11 cellular contexts compared by ENCODE assay signal in the genomic region with DNA sequence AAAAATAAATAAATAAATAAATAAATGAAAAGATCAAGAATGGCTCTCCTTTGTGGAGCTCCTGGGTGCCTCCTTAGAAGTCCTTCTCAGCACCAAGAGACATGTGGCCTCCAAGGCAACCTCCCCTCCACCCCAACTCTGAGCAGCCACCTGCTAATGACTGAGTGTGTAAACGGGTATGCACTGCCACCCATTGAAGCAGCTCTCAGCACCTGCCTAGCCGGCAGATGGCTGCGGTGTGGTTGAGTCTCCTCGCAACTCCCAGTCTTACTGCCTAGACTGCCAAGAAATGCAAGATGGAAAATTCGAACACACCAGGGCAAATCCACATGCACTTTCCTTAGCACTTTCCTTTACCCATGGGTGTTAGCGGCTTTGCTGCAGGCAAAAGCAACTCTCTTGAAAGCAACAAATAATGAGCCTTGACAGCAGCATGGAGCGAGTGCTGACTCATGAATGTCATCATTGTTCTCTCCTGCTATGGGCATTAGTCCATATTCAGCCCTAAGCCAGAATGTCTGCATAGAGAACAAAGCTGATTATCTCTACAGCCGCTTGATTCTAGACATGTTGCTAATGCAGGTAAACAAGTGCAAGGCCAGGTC.
A peak's percentile ranks its signal among the peaks of the same experiment; 100 is the strongest.
DNase-seq lines count a peak whose midpoint lies in the region; ATAC-seq and TF ChIP-seq lines count a peak whose summit lies in the region.
"Had no signal": no experiment of that assay in that cellular context is flagged by ENCODE, and none has a peak within 500 bp of the region (broad histone marks: within the 10 kb centered on the region; RNA-seq: fewer than 3 reads in every experiment).

No MANE protein-coding gene starts in this region.

- in situ Hi-C loops in GM13976 (cut with MboI; ENCODE audit: low sequenced_read_pairs, unreplicated experiment), result no loop called here

- POLR2A ChIA-PET in HEK293 (lab: Yijun Ruan, JAX), result no interaction called here

- ATAC-seq in psoas muscle (peak in 3 of 4 donors; percentile 35 to 66 (median 47)), GM21515 (IDR thresholded peaks at IDR 0.05; ENCODE audit: unreplicated experiment) (no peak), GM21360 (IDR thresholded peaks at IDR 0.05; ENCODE audit: unreplicated experiment) (no peak)

- DNase-seq in NCI-H345 (lab: John Stamatoyannopoulos, UW) (peak; percentile 87), cerebellar cortex (ENCODE audit: low spot score) (peak; percentile 17), psoas muscle (no peak), GM13976 (ENCODE audit: low spot score) (no peak), epidermal melanocyte (ENCODE audit: insufficient read length, low spot score) (no peak)
- DNase-seq: DND-41; Kasumi-1; stimulated activated CD8-positive, alpha-beta memory T cell treated with anti-CD3 and anti-CD28 coated beads, Interleukin-4, amount 100 ng/mL, for 48 hours had no signal

- H3K27ac ChIP-seq in HEK293 (ENCODE audit: extremely low read depth, low read depth, low read length) (no peak overlapping the region), psoas muscle (no peak overlapping the region)

- TF ChIP-seq CTCF in HEK293 (tag by site-specific recombination; IDR thresholded peaks at IDR 0.05) (no peak), psoas muscle (IDR thresholded peaks at IDR 0.05) (no peak), GM13976 (IDR thresholded peaks at IDR 0.05; ENCODE audit: borderline replicate concordance, control extremely low read depth, extremely low read depth, insufficient read depth, missing control alignments) (no peak)

- no peaks in the 10 kb centered on the region for H3K4me1 ChIP-seq in HEK293 (ENCODE audit: control insufficient read depth, insufficient read depth, low read length)
- no peaks in the 10 kb centered on the region for H3K4me1 ChIP-seq in psoas muscle

- CTCF ChIA-PET in HEK293 (lab: Yijun Ruan, JAX), result no interaction called here

- WGBS in psoas muscle, 3 donors, result 25 to 37% (median 36%) methylated on average over 8 of the region's 8 CpGs

- H3K27me3 ChIP-seq in psoas muscle (ENCODE audit: insufficient read depth in 3 of 3, low read length in 2 of 3), result no peaks in the 10 kb centered on the region

- intact Hi-C loops in psoas muscle (cut with DNase I), result no loop called here

- H3K9me3 ChIP-seq in HEK293 (ENCODE audit: control insufficient read depth, insufficient read depth, low read depth, low read length), result no peaks in the 10 kb centered on the region
- no peaks in the 10 kb centered on the region for H3K9me3 ChIP-seq in psoas muscle

- H3K36me3 ChIP-seq in HEK293 (ENCODE audit: control insufficient read depth in 2 of 2, insufficient read depth in 1 of 2, low read length in 2 of 2), result no peaks in the 10 kb centered on the region
- H3K36me3 ChIP-seq in psoas muscle (ENCODE audit: insufficient read depth in 1 of 2, low read depth in 1 of 2), result no peaks in the 10 kb centered on the region

- H3K4me3 ChIP-seq in HEK293 (ENCODE audit: low read depth, low read length) (no peak overlapping the region), psoas muscle (no peak overlapping the region)

TF ChIP-seq in HEK293, 187 proteins besides CTCF, POLR2A, EP300 and RAD21:
- TF ChIP-seq IKZF3 (tag by site-specific recombination; IDR thresholded peaks at IDR 0.05) (no peak), SETDB1 (IDR thresholded peaks at IDR 0.05; ENCODE audit: insufficient read length, low read length) (peak; percentile 26)

Comparison
In these comparisons a context has a peak if more than half of its experiments do, and no peak if none do; other contexts are left out.
1. DNase-seq: peak in NCI-H345 (single experiment) and cerebellar cortex (single experiment); none in psoas muscle (0 of 2), GM13976 (single experiment) and epidermal melanocyte (single experiment).
2. ATAC-seq: peak in psoas muscle (3 of 4); none in GM21515 (single experiment) and GM21360 (single experiment).